Comparison of ENCODE assay signal across 35 cellular contexts in the genomic region with DNA sequence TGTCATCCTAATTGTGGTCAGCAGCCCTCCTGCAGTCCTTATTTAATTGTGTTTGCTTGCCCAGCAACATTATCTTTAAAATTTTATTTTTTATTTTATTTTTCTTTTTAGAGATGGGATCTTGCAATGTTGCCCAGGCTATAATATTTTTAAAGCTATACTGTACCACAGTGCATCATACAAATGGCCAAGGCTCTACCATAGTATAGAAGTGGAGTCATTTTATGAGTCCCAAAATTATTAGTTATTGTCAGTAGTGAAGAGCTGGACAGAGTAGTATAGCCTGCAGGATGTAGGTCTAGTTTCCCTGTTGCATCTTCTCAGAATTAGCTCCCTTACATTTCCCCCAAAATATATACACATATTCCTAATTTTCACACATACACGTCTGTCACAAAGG.
"Had no signal": no experiment of that assay in that cellular context is flagged by ENCODE, and none has a peak within 500 bp of the region (broad histone marks: within the 10 kb centered on the region; RNA-seq: fewer than 3 reads in every experiment).

No MANE protein-coding gene starts in this region.

- H3K36me3 ChIP-seq: MG63 had no signal

- H3K4me2 ChIP-seq: KMS-11 had no signal

- H3K9me3 ChIP-seq: MG63 had no signal

- H3K27me3 ChIP-seq: MG63 had no signal

- H3K4me3 ChIP-seq: MG63 had no signal

- H3K9ac ChIP-seq: KMS-11 had no signal

- H3K27ac ChIP-seq: KMS-11 had no signal

- DNase-seq: Karpas-422, Kasumi-1, MG63, MM.1S, MV-4-11, NCI-H1048, NCI-H1092, NCI-H1092 treated with DMSO at 0.1 percent for 48 hours, NCI-H1105, NCI-H1105 treated with DMSO at 0.1 percent for 48 hours, NCI-H1417, NCI-H1417 treated with DMSO at 0.1 percent for 48 hours, NCI-H1436, NCI-H1436 treated with DMSO at 0.1 percent for 48 hours, NCI-H146, NCI-H1694, NCI-H1694 treated with DMSO at 0.1 percent for 48 hours, NCI-H187, NCI-H187 treated with DMSO at 0.1 percent for 48 hours, NCI-H1930, NCI-H2029, NCI-H2029 treated with DMSO at 0.1 percent for 48 hours, NCI-H2081, NCI-H2081 treated with DMSO at 0.1 percent for 48 hours, NCI-H2107, NCI-H2171, NCI-H2171 treated with DMSO at 0.1 percent for 48 hours, NCI-H2227 treated with DMSO at 0.1 percent for 48 hours, NCI-H226, NCI-H345, NCI-H446, NCI-H510A, NCI-H510A treated with DMSO at 0.1 percent for 48 hours, NCI-H524 had no signal
